ENCODE assay signal across 23 cellular contexts in genomic region chr15:41895957-41896356, GRCh38. TPM values are rescaled to one million over a fixed set of nuclear protein-coding genes. Genes with fewer than 3 reads are reported as not detected.
DNase-seq lines count a peak whose midpoint lies in the region; ATAC-seq, FAIRE-seq and TF ChIP-seq lines count a peak whose summit lies in the region.
"Had no signal": no experiment of that assay in that cellular context is flagged by ENCODE, and none has a peak within 500 bp of the region (broad histone marks: within the 10 kb centered on the region; RNA-seq: fewer than 3 reads in every experiment).

No MANE protein-coding gene starts in this region.

- H3K36me3 ChIP-seq in HepG2 (replicated peaks in 1 of 2; ENCODE audit: control insufficient read depth in 1 of 2, insufficient read depth in 2 of 2, low read length in 2 of 2) = 0 out of 5 replicates have a peak, but pooled peaks cover 0 to 5% of the 10 kb centered on the region in 2 experiments
- peaks cover 2 to 7% (median 5%) of the 10 kb centered on the region in 4 donors for H3K36me3 ChIP-seq in right lobe of liver
- H3K36me3 ChIP-seq in RWPE2 (ENCODE audit: low read depth) = peaks cover 23% of the 10 kb centered on the region
- H3K36me3 ChIP-seq in effector memory CD4-positive, alpha-beta T cell (ENCODE audit: control insufficient read depth, insufficient read depth, low read length) = peaks cover 14% of the 10 kb centered on the region

- TF ChIP-seq RAD21 in HepG2 (CRISPR knock-in tag; IDR thresholded peaks at IDR 0.05) = no peak

- WGBS in HepG2 (ENCODE audit: low lambda C conversion rate) = 85% methylated on average over 1 of the region's 1 CpG
- WGBS in right lobe of liver (ENCODE audit: insufficient coverage, low coverage, low lambda C conversion rate, missing lambda C conversion rate) = 90% methylated on average over 1 of the region's 1 CpG

- H4K20me1 ChIP-seq in HepG2 (ENCODE audit: insufficient read depth, low read length) = no peaks in the 10 kb centered on the region

- no peak overlapping the region for H3K4me2 ChIP-seq in HepG2 (ENCODE audit: low read depth, low read length)

- H3K9ac ChIP-seq in HepG2 (ENCODE audit: insufficient read depth, low read depth, low read length) = no peak overlapping the region

- no peak for ATAC-seq in HepG2
- no peak for ATAC-seq in right lobe of liver
- ATAC-seq in RWPE2 (ENCODE audit: low read depth) = no peak
- no peak for ATAC-seq in GM19467 (IDR thresholded peaks at IDR 0.05; ENCODE audit: unreplicated experiment)
- ATAC-seq: stimulated activated naive CD8-positive, alpha-beta T cell treated with anti-CD3 and anti-CD28 coated beads, Interleukin-15, Interleukin-2, amounts not matched to agents 100 U/mL and 50 U/mL, for 24 hours had no signal

- H3K4me1 ChIP-seq in HepG2 (ENCODE audit: insufficient read depth, low read length) (peaks cover 30% of the 10 kb centered on the region), right lobe of liver (peaks cover 0 to 23% (median 2%) of the 10 kb centered on the region in 4 donors), RWPE2 (ENCODE audit: insufficient read depth, poor library complexity, severe bottlenecking) (peaks cover 17% of the 10 kb centered on the region)
- H3K4me1 ChIP-seq in effector memory CD4-positive, alpha-beta T cell (ENCODE audit: control insufficient read depth, insufficient read depth, low read length, poor library complexity, severe bottlenecking) = peaks cover 35% of the 10 kb centered on the region

- FAIRE-seq in HepG2 (lab: Jason Lieb, UNC) (no peak), RCC 7860 (lab: Jason Lieb, UNC) (no peak)
- FAIRE-seq: GM12892, GM19239 had no signal

- no TSS peak for BruUV-seq in HepG2 (replicated peaks; lab: Mats Ljungman, UMichigan)

- CTCF ChIA-PET in HepG2 (lab: Yijun Ruan, JAX; ENCODE audit: low intra/inter-chr PET ratio, low total read pairs) = no interaction called here

- H3K4me3 ChIP-seq in HepG2 (replicated peaks in 1 of 3; ENCODE audit: insufficient read depth in 1 of 3, low read depth in 2 of 3, low read length in 3 of 3) = no peak overlapping the region
- no peak overlapping the region for H3K4me3 ChIP-seq in right lobe of liver
- H3K4me3 ChIP-seq in RWPE2 (ENCODE audit: severe bottlenecking) = no peak overlapping the region
- no peak overlapping the region for H3K4me3 ChIP-seq in effector memory CD4-positive, alpha-beta T cell (ENCODE audit: insufficient read depth, low read depth, low read length, poor library complexity, severe bottlenecking)
- H3K4me3 ChIP-seq: skin epidermis, thyroid gland had no signal

- no peaks in the 10 kb centered on the region for H3K9me3 ChIP-seq in HepG2 (ENCODE audit: low read length)
- H3K9me3 ChIP-seq in right lobe of liver = no peaks in the 10 kb centered on the region
- no peaks in the 10 kb centered on the region for H3K9me3 ChIP-seq in RWPE2 (ENCODE audit: severe bottlenecking)
- H3K9me3 ChIP-seq in effector memory CD4-positive, alpha-beta T cell (ENCODE audit: control insufficient read depth, low read length) = no peaks in the 10 kb centered on the region
- H3K9me3 ChIP-seq: neutrophil, thyroid gland had no signal

- TF ChIP-seq EP300 in HepG2 (IDR thresholded peaks at IDR 0.05; ENCODE audit: low read depth in 2 of 2, low read length in 2 of 2) = no peak
- no peak for TF ChIP-seq EP300 in HepG2 (CRISPR knock-in tag; IDR thresholded peaks at IDR 0.05; ENCODE audit: borderline replicate concordance)

- TF ChIP-seq CTCF in HepG2 (CRISPR knock-in tag; IDR thresholded peaks at IDR 0.05) = no peak
- no peak for TF ChIP-seq CTCF in right lobe of liver (IDR thresholded peaks at IDR 0.05)
- TF ChIP-seq CTCF in RWPE2 (IDR thresholded peaks at IDR 0.05; ENCODE audit: poor library complexity, severe bottlenecking) = no peak

- intact Hi-C loops in HepG2 (cut with micrococcal nuclease; ENCODE audit: unreplicated experiment) = no loop called here
- intact Hi-C loops in right lobe of liver (cut with DNase I) = no loop called here

- DNase-seq in HepG2 (ENCODE audit: low spot score) (no peak), right lobe of liver (no peak), RWPE2 (ENCODE audit: low spot score) (no peak), RCC 7860 (ENCODE audit: low spot score) (no peak)
- DNase-seq in effector memory CD4-positive, alpha-beta T cell = no peak
- DNase-seq in stimulated activated naive CD4-positive, alpha-beta T cell treated with Interleukin-2 at 50 U/mL for 16 hours (lab: John Stamatoyannopoulos, UW) = no peak
- DNase-seq: activated CD8-positive, alpha-beta memory T cell treated with anti-CD3 and anti-CD28 coated beads, Interleukin-2, amount 50 U/mL, for 48 hours; activated effector memory CD4-positive, alpha-beta T cell treated with anti-CD3 and anti-CD28 coated beads, Interleukin-2, amount 50 U/mL, for 16 hours; Calu3; erythroblast; foreskin fibroblast; HFFc6; MV-4-11; NCI-H1694 treated with DMSO at 0.1 percent for 48 hours; NCI-H2171 treated with DMSO at 0.1 percent for 48 hours; RPMI8226; stimulated activated naive CD8-positive, alpha-beta T cell treated with anti-CD3 and anti-CD28 coated beads, Interleukin-15, Interleukin-2, amounts not matched to agents 100 U/mL and 50 U/mL, for 24 hours; thyroid gland had no signal

- no peak overlapping the region for H3K27ac ChIP-seq in HepG2 (ENCODE audit: extremely low read length, insufficient read depth, low read length)
- H3K27ac ChIP-seq in right lobe of liver = no peak overlapping the region
- H3K27ac ChIP-seq in RWPE2 (ENCODE audit: poor library complexity, severe bottlenecking) = peak overlapping the region; percentile 90
- peak overlapping the region; percentile 89 for H3K27ac ChIP-seq in effector memory CD4-positive, alpha-beta T cell (ENCODE audit: insufficient read depth, low read length, poor library complexity, severe bottlenecking)
- H3K27ac ChIP-seq: neutrophil had no signal

- POLR2A ChIA-PET in HepG2 (lab: Yijun Ruan, JAX) = no interaction called here

- H3K79me2 ChIP-seq in HepG2 (ENCODE audit: insufficient read depth, low read length) = no peaks in the 10 kb centered on the region

- H3K27me3 ChIP-seq in HepG2 (ENCODE audit: control insufficient read depth in 1 of 2, insufficient read depth in 2 of 2, low read length in 2 of 2) = peaks cover 4 to 20% of the 10 kb centered on the region in 2 experiments; a peak in 4 of 5 replicates
- H3K27me3 ChIP-seq in right lobe of liver = no peaks in the 10 kb centered on the region
- no peaks in the 10 kb centered on the region for H3K27me3 ChIP-seq in RWPE2 (ENCODE audit: insufficient read depth, poor library complexity, severe bottlenecking)
- H3K27me3 ChIP-seq in effector memory CD4-positive, alpha-beta T cell (replicated peaks; ENCODE audit: control insufficient read depth, insufficient read depth, low read length, poor library complexity, severe bottlenecking) = no peaks in the 10 kb centered on the region
- H3K27me3 ChIP-seq: thyroid gland had no signal

- TF ChIP-seq POLR2A in HepG2 (IDR thresholded peaks at IDR 0.05; ENCODE audit: insufficient read depth in 1 of 2, low read depth in 2 of 2, low read length in 2 of 2) = no peak
- TF ChIP-seq POLR2A in right lobe of liver (IDR thresholded peaks at IDR 0.05) = no peak

- no peak overlapping the region for H2AFZ ChIP-seq in HepG2 (ENCODE audit: low read length)

- in situ Hi-C loops in HepG2 (cut with HindIII; ENCODE audit: extremely low pct_ligation_motif_present, low pct_unique_long_range_greater_than_20kb) = no loop called here

RNA-seq across cellular contexts. Expression of gene SPTBN5, which starts 2.1 kb away (rescaled TPM):
- total RNA-seq in HepG2 (2016; rRNA removed; fragmentation: Illumina TruSeq; extraction: Trizol) (0.01 and 0.07 TPM in 2 replicates), right lobe of liver (1 to 10 TPM in 2 of 6 experiments, under 1 TPM in 4; 0.06 to 3.2 (median 0.81) TPM)
- not detected in 2 replicates for total RNA-seq in HepG2 (2016; cell fraction: cytosol; rRNA removed; fragmentation: Illumina TruSeq; extraction: Trizol; ENCODE audit: low read depth)
- 0.04 TPM in 2 replicates for total RNA-seq in HepG2 (2016; cell fraction: insoluble cytoplasmic fraction; rRNA removed; fragmentation: Illumina TruSeq; extraction: Trizol)
- total RNA-seq in HepG2 (2016; cell fraction: membrane; rRNA removed; fragmentation: Illumina TruSeq; extraction: Trizol) = 0.06 TPM in 1 of 2 replicates, not detected in the other
- total RNA-seq in HepG2 (2016; cell fraction: nucleus; rRNA removed; fragmentation: Illumina TruSeq; extraction: Trizol) = 0.06 and 0.09 TPM in 2 replicates
- 0.01 and 0.03 TPM in 2 replicates for polyA plus RNA-seq in HepG2 (2011; rRNA removed)
- 0.01 and 0.03 TPM in 2 replicates for polyA plus RNA-seq in HepG2 (2011; cell fraction: cytosol; rRNA removed)
- 0.21 and 0.23 TPM in 2 replicates for polyA plus RNA-seq in HepG2 (2011; cell fraction: nucleus; rRNA removed)
- polyA plus RNA-seq in HepG2 (2012) = 0.16 TPM in 1 of 2 replicates, not detected in the other
- 0.01 TPM in 1 of 2 replicates, not detected in the other for polyA plus RNA-seq in HepG2 (2016; cell fraction: cytosol; fragmentation: Illumina TruSeq; extraction: Trizol; ENCODE audit: low read depth)
- polyA plus RNA-seq in HepG2 (2016; cell fraction: insoluble cytoplasmic fraction; fragmentation: Illumina TruSeq; extraction: Trizol; ENCODE audit: low read depth) = 0.11 TPM in 1 of 2 replicates, not detected in the other
- 0.01 and 0.08 TPM in 2 replicates for polyA plus RNA-seq in HepG2 (2016; cell fraction: membrane; fragmentation: Illumina TruSeq; extraction: Trizol; ENCODE audit: low read depth)
- polyA plus RNA-seq in HepG2 (2016; cell fraction: nucleus; fragmentation: Illumina TruSeq; extraction: Trizol; ENCODE audit: insufficient read depth, low read depth) = 0.36 and 0.44 TPM in 2 replicates
- polyA minus RNA-seq in HepG2 (2011; rRNA and poly(A)+ RNA removed; ENCODE audit: low replicate concordance) = 0.40 TPM in 1 of 2 replicates, not detected in the other
- polyA minus RNA-seq in HepG2 (2011; cell fraction: cytosol; rRNA and poly(A)+ RNA removed) = not detected in 2 replicates
- polyA minus RNA-seq in HepG2 (2011; cell fraction: nucleus; rRNA and poly(A)+ RNA removed) = under 0.01 TPM in 1 of 2 replicates, not detected in the other

RNA-seq across cellular contexts. Expression of gene PLA2G4B, which starts 57.3 kb away (rescaled TPM):
- total RNA-seq in HepG2 (2016; rRNA removed; fragmentation: Illumina TruSeq; extraction: Trizol) = 0.55 and 5.1 TPM in 2 replicates
- total RNA-seq in HepG2 (2016; cell fraction: cytosol; rRNA removed; fragmentation: Illumina TruSeq; extraction: Trizol; ENCODE audit: low read depth) = 1.1 and 1.6 TPM in 2 replicates
- 0.88 and 2.9 TPM in 2 replicates for total RNA-seq in HepG2 (2016; cell fraction: insoluble cytoplasmic fraction; rRNA removed; fragmentation: Illumina TruSeq; extraction: Trizol)
- 0.55 and 1.1 TPM in 2 replicates for total RNA-seq in HepG2 (2016; cell fraction: membrane; rRNA removed; fragmentation: Illumina TruSeq; extraction: Trizol)
- 4.1 and 4.8 TPM in 2 replicates for total RNA-seq in HepG2 (2016; cell fraction: nucleus; rRNA removed; fragmentation: Illumina TruSeq; extraction: Trizol)
- polyA plus RNA-seq in HepG2 (2011; rRNA removed) = 8.0 and 10.2 TPM in 2 replicates
- 1.2 and 1.9 TPM in 2 replicates for polyA plus RNA-seq in HepG2 (2011; cell fraction: cytosol; rRNA removed)
- 51.3 and 67.9 TPM in 2 replicates for polyA plus RNA-seq in HepG2 (2011; cell fraction: nucleus; rRNA removed)
- polyA plus RNA-seq in HepG2 (2012) = 2.9 and 3.7 TPM in 2 replicates
- polyA plus RNA-seq in HepG2 (2016; cell fraction: cytosol; fragmentation: Illumina TruSeq; extraction: Trizol; ENCODE audit: low read depth) = 0.61 and 1.4 TPM in 2 replicates
- 0.63 and 1.2 TPM in 2 replicates for polyA plus RNA-seq in HepG2 (2016; cell fraction: insoluble cytoplasmic fraction; fragmentation: Illumina TruSeq; extraction: Trizol; ENCODE audit: low read depth)
- polyA plus RNA-seq in HepG2 (2016; cell fraction: membrane; fragmentation: Illumina TruSeq; extraction: Trizol; ENCODE audit: low read depth) = 1.0 and 1.5 TPM in 2 replicates
- 15.6 and 20.4 TPM in 2 replicates for polyA plus RNA-seq in HepG2 (2016; cell fraction: nucleus; fragmentation: Illumina TruSeq; extraction: Trizol; ENCODE audit: insufficient read depth, low read depth)
- 1.1 and 2.7 TPM in 2 replicates for polyA minus RNA-seq in HepG2 (2011; rRNA and poly(A)+ RNA removed; ENCODE audit: low replicate concordance)
- polyA minus RNA-seq in HepG2 (2011; cell fraction: cytosol; rRNA and poly(A)+ RNA removed) = 2.2 TPM in 1 of 2 replicates, not detected in the other
- polyA minus RNA-seq in HepG2 (2011; cell fraction: nucleus; rRNA and poly(A)+ RNA removed) = 4.4 and 4.6 TPM in 2 replicates
- total RNA-seq in right lobe of liver = 1 to 10 TPM in 5 of 6 experiments, under 1 TPM in 1; 0.31 to 7.3 (median 4.7) TPM

Comparison
In these comparisons a context has a peak if more than half of its experiments do, and no peak if none do; other contexts are left out.
1. H3K27ac ChIP-seq: peak in RWPE2 (single experiment) and effector memory CD4-positive, alpha-beta T cell (single experiment); none in HepG2 (single experiment) and right lobe of liver (0 of 3).